ENCODE assay signal across 8 cellular contexts in the genomic region with DNA sequence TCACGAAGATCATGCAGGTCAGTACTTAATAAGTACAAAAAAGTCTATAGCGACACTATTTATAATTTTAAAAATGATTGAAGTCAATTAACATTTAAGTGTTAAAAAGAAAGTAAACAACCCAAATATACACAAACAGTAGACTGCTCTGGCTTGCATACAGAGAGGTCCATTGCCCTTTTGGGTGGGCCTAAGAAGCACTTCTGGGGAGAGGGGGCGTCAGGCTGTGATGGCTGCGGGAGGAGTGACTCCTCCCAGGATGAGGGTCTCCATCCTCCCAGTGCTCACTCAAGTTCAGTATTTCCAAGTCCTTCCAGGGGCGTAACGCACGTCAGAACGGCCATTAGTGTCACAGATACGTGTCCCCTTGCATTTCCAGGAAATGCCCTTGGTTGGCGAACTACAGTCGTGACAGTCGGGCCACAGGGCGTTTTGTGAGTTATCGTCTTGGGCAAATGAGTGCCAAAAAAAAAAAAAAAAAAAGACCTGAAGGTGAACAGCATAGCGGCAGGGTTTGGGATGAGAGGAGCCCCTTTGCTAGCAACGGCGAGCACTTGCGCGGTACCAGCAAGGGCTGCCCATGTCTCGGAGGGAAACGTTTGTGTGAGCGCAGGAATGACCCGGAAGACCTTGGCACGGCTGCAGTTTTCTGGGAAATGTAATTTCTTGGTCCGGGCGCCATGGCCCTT. TPM values are rescaled to one million over a fixed set of nuclear protein-coding genes. Genes with fewer than 3 reads are reported as not detected.
A peak's percentile ranks its signal among the peaks of the same experiment; 100 is the strongest.
DNase-seq lines count a peak whose midpoint lies in the region; ATAC-seq, FAIRE-seq and TF ChIP-seq lines count a peak whose summit lies in the region.

A gene with protein sequence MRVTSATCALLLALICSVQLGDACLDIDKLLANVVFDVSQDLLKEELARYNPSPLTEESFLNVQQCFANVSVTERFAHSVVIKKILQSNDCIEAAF (minus strand): TSS at position 463 of the 689 bp plus-strand sequence. CDS start 82,596 bp downstream, outside the sequence.

- CTCF ChIA-PET in BJ (lab: Yijun Ruan, JAX) (interaction anchor here (1.0 kb wide), 1 partner anchor 35 kb away, joined by 3 read pairs; no protein-coding TSS in a partner anchor), WTC11 (lab: Charles Lee) (interaction anchor here (0.9 to 1.3 kb wide), 6 partner anchors 9 to 635 kb away, joined by 3 to 6 read pairs (median 4); no protein-coding TSS in a partner anchor), endothelial cell of umbilical vein (lab: Charles Lee) (interaction anchor here (0.6 to 1.3 kb wide), 5 partner anchors 8 to 199 kb away, joined by 3 read pairs; no protein-coding TSS in a partner anchor)

- dilution Hi-C loops in endothelial cell of umbilical vein (cut with MboI; ENCODE audit: extremely low pct_ligation_motif_present, low sequenced_read_pairs): no loop called here

- H3K9me3 ChIP-seq in endothelial cell of umbilical vein (replicated peaks; ENCODE audit: control insufficient read depth, insufficient read depth, low read length) (no peaks in the 10 kb centered on the region), mucosa of stomach (ENCODE audit: control insufficient read depth, low read length) (peaks cover 5% of the 10 kb centered on the region), tibial artery (peaks cover 0 to 24% (median 16%) of the 10 kb centered on the region in 3 donors)

- H3K9me1 ChIP-seq in endothelial cell of umbilical vein (replicated peaks; ENCODE audit: control insufficient read depth, extremely low read depth, insufficient read depth, low read length): no peaks in the 10 kb centered on the region

- no peak for FAIRE-seq in endothelial cell of umbilical vein (lab: Jason Lieb, UNC)

- POLR2A ChIA-PET in BJ (lab: Charles Lee): no interaction called here
- POLR2A ChIA-PET in WTC11 (lab: Charles Lee): interaction anchor here (0.5 to 1.3 kb wide), 5 partner anchors 10 to 401 kb away, joined by 3 to 6 read pairs (median 4); partner anchors contain the start of gene GRAMD1A
- POLR2A ChIA-PET in endothelial cell of umbilical vein (lab: Charles Lee): interaction anchor here (0.8 to 1.0 kb wide), 2 partner anchors 10 to 250 kb away, joined by 3 to 5 read pairs; partner anchors contain the start of gene ZNF30

- peaks cover 19% of the 10 kb centered on the region for H3K4me1 Mint-ChIP-seq in WTC11

- peak within 1 kb of the TSS; percentile 96 for H3K9ac ChIP-seq in endothelial cell of umbilical vein (replicated peaks; ENCODE audit: extremely low read depth, insufficient read depth, low read length)
- peak within 1 kb of the TSS; percentile 82 for H3K9ac ChIP-seq in mucosa of stomach (ENCODE audit: low read length)

- BruUV-seq in endothelial cell of umbilical vein (replicated peaks; lab: Mats Ljungman, UMichigan): TSS peak; percentile 66

- peaks cover 4% of the 10 kb centered on the region for H3K9me3 Mint-ChIP-seq in WTC11

- H4K20me1 ChIP-seq in endothelial cell of umbilical vein (replicated peaks; ENCODE audit: control insufficient read depth, extremely low read depth, insufficient read depth, low read length): no peaks in the 10 kb centered on the region

- H3K4me3 ChIP-seq in BJ (ENCODE audit: low read depth, low read length): peak within 1 kb of the TSS; percentile 79
- H3K4me3 ChIP-seq in endothelial cell of umbilical vein (replicated peaks in 1 of 3; ENCODE audit: insufficient read depth in 1 of 3, low read depth in 1 of 3, low read length in 3 of 3): peak within 1 kb of the TSS; percentile 57 to 72 (median 72)
- H3K4me3 ChIP-seq in mucosa of stomach (ENCODE audit: low read length): peak within 1 kb of the TSS; percentile 93
- H3K4me3 ChIP-seq in tibial artery: peak within 1 kb of the TSS; percentile 59 to 87

- intact Hi-C loops in endothelial cell of umbilical vein (cut with micrococcal nuclease) (loop anchor here (1.0 kb wide), 3 partner anchors 57 to 285 kb away; partner anchors contain the start of genes ZNF181 and ZNF599), tibial artery (cut with DNase I; ENCODE audit: low total_unique reads) (no loop called here)

- peaks cover 3% of the 10 kb centered on the region for H3K79me2 ChIP-seq in endothelial cell of umbilical vein (ENCODE audit: control insufficient read depth, insufficient read depth, low read length)

- H3K36me3 Mint-ChIP-seq in WTC11: peaks cover 27% of the 10 kb centered on the region

- H3K4me1 ChIP-seq in endothelial cell of umbilical vein (ENCODE audit: control insufficient read depth, extremely low read depth, insufficient read depth, low read length) (peaks cover 10% of the 10 kb centered on the region), mucosa of stomach (ENCODE audit: control insufficient read depth, insufficient read depth, low read length) (peaks cover 12% of the 10 kb centered on the region), tibial artery (peaks cover 0 to 15% (median 12%) of the 10 kb centered on the region in 4 donors)

- H3K27ac ChIP-seq in endothelial cell of umbilical vein (ENCODE audit: insufficient read depth, low read depth, low read length) (peak within 1 kb of the TSS; percentile 97), tibial artery (peak within 1 kb of the TSS; percentile 87 to 99)

- peaks cover 9% of the 10 kb centered on the region for H3K36me3 ChIP-seq in BJ (ENCODE audit: control insufficient read depth, insufficient read depth, low read length)
- H3K36me3 ChIP-seq in endothelial cell of umbilical vein (ENCODE audit: control insufficient read depth in 2 of 2, extremely low read depth in 1 of 2, insufficient read depth in 2 of 2, low read length in 2 of 2): peaks cover 6 to 8% of the 10 kb centered on the region in 2 experiments
- peaks cover 6% of the 10 kb centered on the region for H3K36me3 ChIP-seq in mucosa of stomach (ENCODE audit: control insufficient read depth, insufficient read depth, low read length)
- peaks cover 31 to 37% (median 32%) of the 10 kb centered on the region in 3 donors for H3K36me3 ChIP-seq in tibial artery

- peak; percentile 51 for ATAC-seq in GM18909 (IDR thresholded peaks at IDR 0.05; ENCODE audit: poor library complexity, unreplicated experiment)
- ATAC-seq in HG03135 (IDR thresholded peaks at IDR 0.05; ENCODE audit: unreplicated experiment): peak; percentile 43
- ATAC-seq in WTC11: peak; percentile 71

- peak within 1 kb of the TSS; percentile 99 for H3K4me3 Mint-ChIP-seq in WTC11

- TF ChIP-seq CTCF in BJ (IDR thresholded peaks at IDR 0.05; ENCODE audit: insufficient read depth, low read depth, low read length) (peak; percentile 20), WTC11 (IDR thresholded peaks at IDR 0.05) (no peak), endothelial cell of umbilical vein (IDR thresholded peaks at IDR 0.05; ENCODE audit: extremely low read depth in 1 of 2, insufficient read depth in 1 of 2, low read depth in 1 of 2, low read length in 2 of 2) (peak in 1 of 2 donors; percentile 27), tibial artery (IDR thresholded peaks at IDR 0.05) (peak in 1 of 2 experiments; percentile 6)

- no peaks in the 10 kb centered on the region for H3K27me3 ChIP-seq in BJ (ENCODE audit: control insufficient read depth, insufficient read depth, low read length)
- peaks cover 0 to 2% of the 10 kb centered on the region in 2 experiments for H3K27me3 ChIP-seq in endothelial cell of umbilical vein (ENCODE audit: control insufficient read depth in 2 of 2, insufficient read depth in 2 of 2, low read length in 2 of 2)
- H3K27me3 ChIP-seq in mucosa of stomach (ENCODE audit: control insufficient read depth, insufficient read depth, low read length): no peaks in the 10 kb centered on the region
- no peaks in the 10 kb centered on the region for H3K27me3 ChIP-seq in tibial artery

- peaks cover 21% of the 10 kb centered on the region for H3K27me3 Mint-ChIP-seq in WTC11 (ENCODE audit: low read depth)

- H3K4me2 ChIP-seq in endothelial cell of umbilical vein (ENCODE audit: insufficient read depth, low read length): peak within 1 kb of the TSS; percentile 82

- H3K27ac Mint-ChIP-seq in WTC11: peak within 1 kb of the TSS; percentile 97

- H2AFZ ChIP-seq in endothelial cell of umbilical vein (ENCODE audit: low read depth, low read length): peak within 1 kb of the TSS; percentile 86

- TF ChIP-seq POLR2A in endothelial cell of umbilical vein (IDR thresholded peaks at IDR 0.05; ENCODE audit: low read depth, low read length): no peak

- DNase-seq in BJ (ENCODE audit: low read depth): no peak
- peak; percentile 84 for DNase-seq in NCI-H2196 treated with DMSO at 0.1 percent for 48 hours (lab: John Stamatoyannopoulos, UW; ENCODE audit: unreplicated experiment)
- DNase-seq in WTC11 (ENCODE audit: low spot score): no peak
- DNase-seq in endothelial cell of umbilical vein (ENCODE audit: low read depth, low spot score): no peak
- DNase-seq in tibial artery: no peak

TF ChIP-seq in WTC11, 78 proteins besides CTCF, POLR2A, EP300 and RAD21 (continues in another document):
- no peak for TF ChIP-seq OVOL2 (CRISPR knock-in tag; IDR thresholded peaks at IDR 0.05; ENCODE audit: borderline replicate concordance)
- no peak for TF ChIP-seq NR1H2 (CRISPR knock-in tag; IDR thresholded peaks at IDR 0.05)
- TF ChIP-seq, protein P1, sequence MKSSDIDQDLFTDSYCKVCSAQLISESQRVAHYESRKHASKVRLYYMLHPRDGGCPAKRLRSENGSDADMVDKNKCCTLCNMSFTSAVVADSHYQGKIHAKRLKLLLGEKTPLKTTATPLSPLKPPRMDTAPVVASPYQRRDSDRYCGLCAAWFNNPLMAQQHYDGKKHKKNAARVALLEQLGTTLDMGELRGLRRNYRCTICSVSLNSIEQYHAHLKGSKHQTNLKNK (CRISPR knock-in tag; IDR thresholded peaks at IDR 0.05): no peak

TF ChIP-seq in endothelial cell of umbilical vein, 7 proteins besides CTCF, POLR2A, EP300 and RAD21 (continues in another document):
- TF ChIP-seq, protein P2, sequence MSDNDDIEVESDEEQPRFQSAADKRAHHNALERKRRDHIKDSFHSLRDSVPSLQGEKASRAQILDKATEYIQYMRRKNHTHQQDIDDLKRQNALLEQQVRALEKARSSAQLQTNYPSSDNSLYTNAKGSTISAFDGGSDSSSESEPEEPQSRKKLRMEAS (IDR thresholded peaks at IDR 0.05; ENCODE audit: insufficient read depth, insufficient read length): no peak
- TF ChIP-seq MYC (IDR thresholded peaks at IDR 0.05; ENCODE audit: low read depth, low read length): no peak
- no peak for TF ChIP-seq JUN (IDR thresholded peaks at IDR 0.05; ENCODE audit: borderline replicate concordance, insufficient read depth, insufficient read length, low read depth)

RNA-seq across cellular contexts. Expression of the gene that starts here (rescaled TPM):
- not detected in 2 replicates for polyA plus RNA-seq in BJ (2011; rRNA removed)
- 0.14 and 0.21 TPM in 2 replicates for polyA minus RNA-seq in BJ (2011; rRNA and poly(A)+ RNA removed)
- total RNA-seq in WTC11 (2021): 0.20 to 0.71 TPM (median 0.64 TPM) in 3 replicates
- 0.12 and 0.49 TPM in 2 replicates for total RNA-seq in endothelial cell of umbilical vein
- polyA plus RNA-seq in endothelial cell of umbilical vein: 0.07 and 0.11 TPM in 2 replicates
- not detected in 2 replicates for polyA plus RNA-seq in endothelial cell of umbilical vein (2011; cell fraction: cytosol; rRNA removed)
- 0.34 and 0.38 TPM in 2 replicates for polyA plus RNA-seq in endothelial cell of umbilical vein (2011; cell fraction: nucleus; rRNA removed)
- 0.07 TPM in 1 of 2 replicates, not detected in the other for polyA plus RNA-seq in endothelial cell of umbilical vein (2012)
- 0.29 and 0.40 TPM in 2 replicates for polyA minus RNA-seq in endothelial cell of umbilical vein
- not detected for polyA minus RNA-seq in endothelial cell of umbilical vein (2011; cell fraction: cytosol; rRNA and poly(A)+ RNA removed)
- 0.82 and 1.9 TPM in 2 replicates for polyA minus RNA-seq in endothelial cell of umbilical vein (2011; cell fraction: nucleus; rRNA and poly(A)+ RNA removed)

Comparison
In these comparisons a context has a peak if more than half of its experiments do, and no peak if none do; other contexts are left out.
1. Peak in ATAC-seq in WTC11; RNA of the gene not detected or under 1 TPM.